Comparison of ENCODE assay signal across 12 cellular contexts in genomic region chr4:38677466-38677865, GRCh38. TPM values are rescaled to one million over a fixed set of nuclear protein-coding genes. Genes with fewer than 3 reads are reported as not detected.
A peak's percentile ranks its signal among the peaks of the same experiment; 100 is the strongest.
DNase-seq lines count a peak whose midpoint lies in the region; ATAC-seq and TF ChIP-seq lines count a peak whose summit lies in the region.
"Had no signal": no experiment of that assay in that cellular context is flagged by ENCODE, and none has a peak within 500 bp of the region (broad histone marks: within the 10 kb centered on the region; RNA-seq: fewer than 3 reads in every experiment).

No MANE protein-coding gene starts in this region.

- CTCF ChIA-PET in MCF 10A (lab: Yijun Ruan, JAX) = interaction anchor here (0.6 to 5.3 kb wide), 8 partner anchors 10 to 1815 kb away, joined by 3 to 71 read pairs (median 4); no protein-coding TSS in a partner anchor
- CTCF ChIA-PET in mammary epithelial cell (lab: Charles Lee; ENCODE audit: low non-redundant PET) = no interaction called here

- peaks cover 8% of the 10 kb centered on the region for H3K36me3 ChIP-seq in mammary epithelial cell (ENCODE audit: insufficient read depth, low read length)
- H3K36me3 ChIP-seq in vagina = peaks cover 0 to 12% of the 10 kb centered on the region in 2 donors
- H3K36me3 ChIP-seq in Peyer's patch = peaks cover 0 to 25% (median 0%) of the 10 kb centered on the region in 3 donors
- H3K36me3 ChIP-seq: ovary had no signal

- H3K4me3 ChIP-seq in mammary epithelial cell (replicated peaks in 1 of 3; ENCODE audit: insufficient read depth in 1 of 3, low read depth in 2 of 3, low read length in 3 of 3) (no peak overlapping the region), vagina (no peak overlapping the region), Peyer's patch (no peak overlapping the region)
- H3K4me3 ChIP-seq: heart right ventricle, ovary had no signal

- H3K9ac ChIP-seq in mammary epithelial cell (ENCODE audit: insufficient read depth, low read length) = no peak overlapping the region

- peak; percentile 79 for ATAC-seq in effector memory CD8-positive, alpha-beta T cell (replicated peaks)
- ATAC-seq: WTC11 had no signal

- no peaks in the 10 kb centered on the region for H3K9me3 ChIP-seq in mammary epithelial cell (replicated peaks; ENCODE audit: insufficient read depth, low read length)
- H3K9me3 ChIP-seq in vagina = no peaks in the 10 kb centered on the region
- no peaks in the 10 kb centered on the region for H3K9me3 ChIP-seq in Peyer's patch
- H3K9me3 ChIP-seq: ovary had no signal

- intact Hi-C loops in MCF 10A (cut with micrococcal nuclease) = no loop called here
- intact Hi-C loops in mammary epithelial cell (cut with micrococcal nuclease) = no loop called here
- intact Hi-C loops in vagina (cut with DNase I) = loop anchor here (5.0 kb wide), 1 partner anchor 500 kb away; no protein-coding TSS in a partner anchor

- dilution Hi-C loops in mammary epithelial cell (cut with HindIII; ENCODE audit: low sequenced_read_pairs) = no loop called here

- BruUV-seq in MCF 10A (replicated peaks; lab: Mats Ljungman, UMichigan) = no TSS peak
- no TSS peak for BruUV-seq in mammary epithelial cell (replicated peaks; lab: Mats Ljungman, UMichigan)

- H2AFZ ChIP-seq in mammary epithelial cell (ENCODE audit: low read depth, low read length) = no peak overlapping the region

- H3K9me3 Mint-ChIP-seq in MCF 10A (ENCODE audit: unreplicated experiment) (no peaks in the 10 kb centered on the region), nephron progenitor cell (peaks cover 14% of the 10 kb centered on the region)
- no peaks in the 10 kb centered on the region for H3K9me3 Mint-ChIP-seq in effector memory CD8-positive, alpha-beta T cell

- H3K4me2 ChIP-seq in mammary epithelial cell (ENCODE audit: insufficient read depth, low read depth, low read length) = no peak overlapping the region

- H3K4me3 Mint-ChIP-seq in MCF 10A (ENCODE audit: unreplicated experiment) (no peak overlapping the region), nephron progenitor cell (peak overlapping the region; percentile 62)
- H3K4me3 Mint-ChIP-seq in effector memory CD8-positive, alpha-beta T cell = peak overlapping the region; percentile 39 to 75
- H3K4me3 Mint-ChIP-seq: WTC11 had no signal

- H3K4me1 ChIP-seq in mammary epithelial cell (ENCODE audit: insufficient read depth, low read length) (peaks cover 31% of the 10 kb centered on the region), vagina (peaks cover 92% of the 10 kb centered on the region), Peyer's patch (peaks cover 0 to 59% (median 9%) of the 10 kb centered on the region in 4 donors)

- TF ChIP-seq POLR2A in vagina (IDR thresholded peaks at IDR 0.05) (no peak), Peyer's patch (IDR thresholded peaks at IDR 0.05) (no peak)

- POLR2A ChIA-PET in MCF 10A (lab: Yijun Ruan, JAX) = interaction anchor here (0.7 to 4.9 kb wide), 6 partner anchors 10 to 358 kb away, joined by 3 to 51 read pairs (median 4); partner anchors contain the start of gene TLR10

- H3K27me3 Mint-ChIP-seq in MCF 10A (ENCODE audit: insufficient read depth, unreplicated experiment) (no peaks in the 10 kb centered on the region), nephron progenitor cell (ENCODE audit: low read depth, poor library complexity) (no peaks in the 10 kb centered on the region)
- H3K27me3 Mint-ChIP-seq in effector memory CD8-positive, alpha-beta T cell = no peaks in the 10 kb centered on the region

- no peak for DNase-seq in MCF 10A (ENCODE audit: unreplicated experiment)
- no peak for DNase-seq in mammary epithelial cell
- DNase-seq in effector memory CD8-positive, alpha-beta T cell = peak in 2 of 3 experiments; percentile 31 to 39
- no peak for DNase-seq in nephron progenitor cell
- DNase-seq in vagina (ENCODE audit: extremely low spot score in 2 of 2) = no peak
- DNase-seq in hypothalamus (lab: John Stamatoyannopoulos, UW) = no peak
- DNase-seq in amygdala (lab: John Stamatoyannopoulos, UW) = no peak
- no peak for DNase-seq in Peyer's patch
- DNase-seq: heart right ventricle, left ventricle myocardium superior, ovary had no signal

- H3K27ac Mint-ChIP-seq in MCF 10A (ENCODE audit: low read depth, unreplicated experiment) = peak overlapping the region; percentile 77
- H3K27ac Mint-ChIP-seq in effector memory CD8-positive, alpha-beta T cell = peak overlapping the region; percentile 49 to 88
- peak overlapping the region; percentile 50 for H3K27ac Mint-ChIP-seq in nephron progenitor cell
- H3K27ac Mint-ChIP-seq: WTC11 had no signal

- H3K4me1 Mint-ChIP-seq in MCF 10A (ENCODE audit: insufficient read depth, unreplicated experiment) = peaks cover 51% of the 10 kb centered on the region
- peaks cover 59 to 74% of the 10 kb centered on the region in 2 donors for H3K4me1 Mint-ChIP-seq in effector memory CD8-positive, alpha-beta T cell (ENCODE audit: low read depth in 2 of 2)
- H3K4me1 Mint-ChIP-seq in nephron progenitor cell = peaks cover 76% of the 10 kb centered on the region

- peaks cover 97% of the 10 kb centered on the region for H3K79me2 ChIP-seq in mammary epithelial cell (ENCODE audit: insufficient read depth, low read length)

- H4K20me1 ChIP-seq in mammary epithelial cell (ENCODE audit: insufficient read depth, low read length) = no peaks in the 10 kb centered on the region

- in situ Hi-C loops in mammary epithelial cell (cut with MboI; ENCODE audit: low sequenced_read_pairs in 2 of 2) = loop anchor here (10.0 kb wide), 2 partner anchors 493 to 613 kb away; no protein-coding TSS in a partner anchor

- no peaks in the 10 kb centered on the region for H3K27me3 ChIP-seq in mammary epithelial cell (ENCODE audit: insufficient read depth, low read length)
- H3K27me3 ChIP-seq in vagina = no peaks in the 10 kb centered on the region
- H3K27me3 ChIP-seq in Peyer's patch = no peaks in the 10 kb centered on the region
- H3K27me3 ChIP-seq: heart right ventricle, ovary had no signal

- H3K27ac ChIP-seq in mammary epithelial cell (ENCODE audit: insufficient read depth, low read depth, low read length) = no peak overlapping the region
- H3K27ac ChIP-seq in vagina = peak overlapping the region; percentile 98
- peak overlapping the region in 2 of 4 donors; percentile 26 to 43 for H3K27ac ChIP-seq in Peyer's patch
- H3K27ac ChIP-seq: ovary had no signal

- TF ChIP-seq CTCF in MCF 10A (IDR thresholded peaks at IDR 0.05; ENCODE audit: unreplicated experiment) = no peak
- TF ChIP-seq CTCF in mammary epithelial cell (conservative IDR thresholded peaks at IDR 0.05 in 1 of 2, IDR thresholded peaks at IDR 0.05 in 1 of 2; ENCODE audit: extremely low read depth in 1 of 2, insufficient read depth in 1 of 2, low read depth in 1 of 2, low read length in 2 of 2) = no peak
- TF ChIP-seq CTCF in nephron progenitor cell (IDR thresholded peaks at IDR 0.05) = no peak
- TF ChIP-seq CTCF in vagina (IDR thresholded peaks at IDR 0.05) = no peak
- no peak for TF ChIP-seq CTCF in Peyer's patch (IDR thresholded peaks at IDR 0.05)

- 97% methylated on average over 6 of the region's 6 CpGs for WGBS in mammary epithelial cell (ENCODE audit: low coverage, missing lambda C conversion rate)

- H3K36me3 Mint-ChIP-seq in MCF 10A (ENCODE audit: insufficient read depth, unreplicated experiment) (peaks cover 31% of the 10 kb centered on the region), nephron progenitor cell (ENCODE audit: low read depth) (peaks cover 51% of the 10 kb centered on the region)
- peaks cover 72% of the 10 kb centered on the region for H3K36me3 Mint-ChIP-seq in effector memory CD8-positive, alpha-beta T cell (ENCODE audit: insufficient read depth)

RNA-seq across cellular contexts. Expression of gene KLF3, which starts 13.5 kb away (rescaled TPM):
- 45.3 and 51.2 TPM in 2 replicates for total RNA-seq in MCF 10A (2022)
- total RNA-seq in mammary epithelial cell = 10 to 100 TPM; 24.2 to 41.3 TPM
- polyA plus RNA-seq in mammary epithelial cell = 11.6 TPM
- polyA minus RNA-seq in mammary epithelial cell = 35.3 TPM
- 85.4 TPM for total RNA-seq in vagina
- 100 to 1,000 TPM in 2 of 4 donors, 10 to 100 TPM in 2; 36.3 to 128 (median 103) TPM for total RNA-seq in Peyer's patch

Comparison
In these comparisons a context has a peak if more than half of its experiments do, and no peak if none do; other contexts are left out.
1. DNase-seq: peak in effector memory CD8-positive, alpha-beta T cell (2 of 3); none in MCF 10A (single experiment), mammary epithelial cell (single experiment), nephron progenitor cell (single experiment), vagina (0 of 2), hypothalamus (0 of 51), amygdala (0 of 56) and Peyer's patch (0 of 3).
2. Peak in every context shown above with its lines, with median percentiles within 50 percentile points of each other: H3K27ac Mint-ChIP-seq.